ENCODE assay signal across 2 cellular contexts in the genomic region with DNA sequence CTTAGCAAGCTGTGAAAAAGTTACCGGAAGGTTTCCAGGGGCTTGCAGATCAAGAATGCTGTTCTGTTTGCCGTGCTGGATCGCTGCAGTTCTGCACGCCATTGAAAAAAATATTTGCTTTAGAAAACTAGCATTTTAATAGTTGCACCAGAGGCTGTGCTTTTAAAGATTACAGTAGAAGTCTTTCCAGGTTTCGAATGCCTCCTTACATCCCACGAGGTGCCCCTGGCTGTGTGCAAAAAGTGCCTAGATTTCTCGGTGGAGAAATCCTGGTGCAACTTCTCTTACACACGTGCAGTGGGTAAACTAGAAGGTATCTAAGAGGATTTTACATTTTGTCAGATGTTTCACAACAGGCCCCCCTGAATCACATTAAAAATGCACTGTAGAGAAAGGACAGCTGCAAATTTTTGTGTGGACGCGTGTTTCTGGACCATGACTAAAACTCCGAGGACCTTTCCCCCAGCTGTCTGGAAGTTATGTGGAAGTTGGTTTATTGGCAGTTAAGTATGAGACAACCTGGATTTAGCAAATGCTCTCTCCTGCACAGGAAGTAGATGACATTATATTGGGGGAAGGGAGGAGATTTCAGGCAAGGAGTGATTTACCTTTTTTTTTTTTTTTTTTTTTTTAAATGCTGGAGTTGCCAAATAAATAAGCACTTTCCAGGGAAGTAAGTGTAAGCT.
A peak's percentile ranks its signal among the peaks of the same experiment; 100 is the strongest.
TF ChIP-seq lines count a peak whose summit lies in the region.

No MANE protein-coding gene starts in this region.

TF ChIP-seq in SK-N-SH, 30 proteins besides CTCF, POLR2A, EP300 and RAD21 (continued from another document):
- TF ChIP-seq, protein P1, sequence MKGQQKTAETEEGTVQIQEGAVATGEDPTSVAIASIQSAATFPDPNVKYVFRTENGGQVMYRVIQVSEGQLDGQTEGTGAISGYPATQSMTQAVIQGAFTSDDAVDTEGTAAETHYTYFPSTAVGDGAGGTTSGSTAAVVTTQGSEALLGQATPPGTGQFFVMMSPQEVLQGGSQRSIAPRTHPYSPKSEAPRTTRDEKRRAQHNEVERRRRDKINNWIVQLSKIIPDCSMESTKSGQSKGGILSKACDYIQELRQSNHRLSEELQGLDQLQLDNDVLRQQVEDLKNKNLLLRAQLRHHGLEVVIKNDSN (IDR thresholded peaks at IDR 0.05; ENCODE audit: borderline replicate concordance, low read depth): no peak
- TF ChIP-seq TEAD4 (IDR thresholded peaks at IDR 0.05; ENCODE audit: borderline replicate concordance, insufficient read depth) (no peak), MXI1 (IDR thresholded peaks at IDR 0.05; ENCODE audit: low read depth, low read length) (no peak), SMC3 (IDR thresholded peaks at IDR 0.05; ENCODE audit: low read depth, low read length) (no peak), GATA2 (CRISPR knock-in tag; IDR thresholded peaks at IDR 0.05) (no peak), RFX5 (IDR thresholded peaks at IDR 0.05; ENCODE audit: low read length) (no peak), CHD2 (IDR thresholded peaks at IDR 0.05; ENCODE audit: low read length, partially characterized antibody) (no peak), GABPA (IDR thresholded peaks at IDR 0.05; ENCODE audit: low read depth) (no peak), EZH2phosphoT487 (IDR thresholded peaks at IDR 0.05; ENCODE audit: borderline replicate concordance, low read depth) (no peak), RXRA (IDR thresholded peaks at IDR 0.05; ENCODE audit: borderline replicate concordance, low read depth) (no peak), NFIC (IDR thresholded peaks at IDR 0.05; ENCODE audit: borderline replicate concordance) (no peak), ELF1 (IDR thresholded peaks at IDR 0.05) (no peak), SIN3A (IDR thresholded peaks at IDR 0.05; ENCODE audit: borderline replicate concordance, low read depth, low read length) (no peak), FOXJ3 (CRISPR knock-in tag; IDR thresholded peaks at IDR 0.05) (no peak), MEF2A (IDR thresholded peaks at IDR 0.05; ENCODE audit: borderline replicate concordance, low read depth) (no peak), FOXM1 (IDR thresholded peaks at IDR 0.05; ENCODE audit: low read depth) (no peak), FOSL2 (IDR thresholded peaks at IDR 0.05; ENCODE audit: borderline replicate concordance, low read depth) (peak; percentile 14; the same call in 1 of the 2 replicates), JUND (IDR thresholded peaks at IDR 0.05) (peak; percentile 2; the same call in 1 of the 2 replicates)
- TF ChIP-seq, protein P2, sequence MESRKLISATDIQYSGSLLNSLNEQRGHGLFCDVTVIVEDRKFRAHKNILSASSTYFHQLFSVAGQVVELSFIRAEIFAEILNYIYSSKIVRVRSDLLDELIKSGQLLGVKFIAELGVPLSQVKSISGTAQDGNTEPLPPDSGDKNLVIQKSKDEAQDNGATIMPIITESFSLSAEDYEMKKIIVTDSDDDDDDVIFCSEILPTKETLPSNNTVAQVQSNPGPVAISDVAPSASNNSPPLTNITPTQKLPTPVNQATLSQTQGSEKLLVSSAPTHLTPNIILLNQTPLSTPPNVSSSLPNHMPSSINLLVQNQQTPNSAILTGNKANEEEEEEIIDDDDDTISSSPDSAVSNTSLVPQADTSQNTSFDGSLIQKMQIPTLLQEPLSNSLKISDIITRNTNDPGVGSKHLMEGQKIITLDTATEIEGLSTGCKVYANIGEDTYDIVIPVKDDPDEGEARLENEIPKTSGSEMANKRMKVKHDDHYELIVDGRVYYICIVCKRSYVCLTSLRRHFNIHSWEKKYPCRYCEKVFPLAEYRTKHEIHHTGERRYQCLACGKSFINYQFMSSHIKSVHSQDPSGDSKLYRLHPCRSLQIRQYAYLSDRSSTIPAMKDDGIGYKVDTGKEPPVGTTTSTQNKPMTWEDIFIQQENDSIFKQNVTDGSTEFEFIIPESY (IDR thresholded peaks at IDR 0.05; ENCODE audit: borderline replicate concordance, low read depth): no peak
- TF ChIP-seq, protein P3, sequence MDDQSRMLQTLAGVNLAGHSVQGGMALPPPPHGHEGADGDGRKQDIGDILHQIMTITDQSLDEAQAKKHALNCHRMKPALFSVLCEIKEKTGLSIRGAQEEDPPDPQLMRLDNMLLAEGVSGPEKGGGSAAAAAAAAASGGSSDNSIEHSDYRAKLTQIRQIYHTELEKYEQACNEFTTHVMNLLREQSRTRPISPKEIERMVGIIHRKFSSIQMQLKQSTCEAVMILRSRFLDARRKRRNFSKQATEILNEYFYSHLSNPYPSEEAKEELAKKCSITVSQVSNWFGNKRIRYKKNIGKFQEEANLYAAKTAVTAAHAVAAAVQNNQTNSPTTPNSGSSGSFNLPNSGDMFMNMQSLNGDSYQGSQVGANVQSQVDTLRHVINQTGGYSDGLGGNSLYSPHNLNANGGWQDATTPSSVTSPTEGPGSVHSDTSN (IDR thresholded peaks at IDR 0.05): peak; percentile 14; the same call in 1 of the 2 replicates
- TF ChIP-seq, protein P4, sequence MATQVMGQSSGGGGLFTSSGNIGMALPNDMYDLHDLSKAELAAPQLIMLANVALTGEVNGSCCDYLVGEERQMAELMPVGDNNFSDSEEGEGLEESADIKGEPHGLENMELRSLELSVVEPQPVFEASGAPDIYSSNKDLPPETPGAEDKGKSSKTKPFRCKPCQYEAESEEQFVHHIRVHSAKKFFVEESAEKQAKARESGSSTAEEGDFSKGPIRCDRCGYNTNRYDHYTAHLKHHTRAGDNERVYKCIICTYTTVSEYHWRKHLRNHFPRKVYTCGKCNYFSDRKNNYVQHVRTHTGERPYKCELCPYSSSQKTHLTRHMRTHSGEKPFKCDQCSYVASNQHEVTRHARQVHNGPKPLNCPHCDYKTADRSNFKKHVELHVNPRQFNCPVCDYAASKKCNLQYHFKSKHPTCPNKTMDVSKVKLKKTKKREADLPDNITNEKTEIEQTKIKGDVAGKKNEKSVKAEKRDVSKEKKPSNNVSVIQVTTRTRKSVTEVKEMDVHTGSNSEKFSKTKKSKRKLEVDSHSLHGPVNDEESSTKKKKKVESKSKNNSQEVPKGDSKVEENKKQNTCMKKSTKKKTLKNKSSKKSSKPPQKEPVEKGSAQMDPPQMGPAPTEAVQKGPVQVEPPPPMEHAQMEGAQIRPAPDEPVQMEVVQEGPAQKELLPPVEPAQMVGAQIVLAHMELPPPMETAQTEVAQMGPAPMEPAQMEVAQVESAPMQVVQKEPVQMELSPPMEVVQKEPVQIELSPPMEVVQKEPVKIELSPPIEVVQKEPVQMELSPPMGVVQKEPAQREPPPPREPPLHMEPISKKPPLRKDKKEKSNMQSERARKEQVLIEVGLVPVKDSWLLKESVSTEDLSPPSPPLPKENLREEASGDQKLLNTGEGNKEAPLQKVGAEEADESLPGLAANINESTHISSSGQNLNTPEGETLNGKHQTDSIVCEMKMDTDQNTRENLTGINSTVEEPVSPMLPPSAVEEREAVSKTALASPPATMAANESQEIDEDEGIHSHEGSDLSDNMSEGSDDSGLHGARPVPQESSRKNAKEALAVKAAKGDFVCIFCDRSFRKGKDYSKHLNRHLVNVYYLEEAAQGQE (IDR thresholded peaks at IDR 0.05; ENCODE audit: low read depth, low read length): no peak
- TF ChIP-seq, protein P5, sequence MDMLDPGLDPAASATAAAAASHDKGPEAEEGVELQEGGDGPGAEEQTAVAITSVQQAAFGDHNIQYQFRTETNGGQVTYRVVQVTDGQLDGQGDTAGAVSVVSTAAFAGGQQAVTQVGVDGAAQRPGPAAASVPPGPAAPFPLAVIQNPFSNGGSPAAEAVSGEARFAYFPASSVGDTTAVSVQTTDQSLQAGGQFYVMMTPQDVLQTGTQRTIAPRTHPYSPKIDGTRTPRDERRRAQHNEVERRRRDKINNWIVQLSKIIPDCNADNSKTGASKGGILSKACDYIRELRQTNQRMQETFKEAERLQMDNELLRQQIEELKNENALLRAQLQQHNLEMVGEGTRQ (IDR thresholded peaks at IDR 0.05; ENCODE audit: borderline replicate concordance, low read depth, low read length): no peak

TF ChIP-seq in SK-N-SH treated with all-trans-retinoic acid at 6 μM for 48 hours, 23 proteins besides CTCF, POLR2A, EP300 and RAD21 (continued from another document):
- TF ChIP-seq, protein P6, sequence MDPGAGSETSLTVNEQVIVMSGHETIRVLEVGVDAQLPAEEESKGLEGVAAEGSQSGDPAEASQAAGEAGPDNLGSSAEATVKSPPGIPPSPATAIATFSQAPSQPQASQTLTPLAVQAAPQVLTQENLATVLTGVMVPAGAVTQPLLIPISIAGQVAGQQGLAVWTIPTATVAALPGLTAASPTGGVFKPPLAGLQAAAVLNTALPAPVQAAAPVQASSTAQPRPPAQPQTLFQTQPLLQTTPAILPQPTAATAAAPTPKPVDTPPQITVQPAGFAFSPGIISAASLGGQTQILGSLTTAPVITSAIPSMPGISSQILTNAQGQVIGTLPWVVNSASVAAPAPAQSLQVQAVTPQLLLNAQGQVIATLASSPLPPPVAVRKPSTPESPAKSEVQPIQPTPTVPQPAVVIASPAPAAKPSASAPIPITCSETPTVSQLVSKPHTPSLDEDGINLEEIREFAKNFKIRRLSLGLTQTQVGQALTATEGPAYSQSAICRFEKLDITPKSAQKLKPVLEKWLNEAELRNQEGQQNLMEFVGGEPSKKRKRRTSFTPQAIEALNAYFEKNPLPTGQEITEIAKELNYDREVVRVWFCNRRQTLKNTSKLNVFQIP (CRISPR knock-in tag; IDR thresholded peaks at IDR 0.05; ENCODE audit: borderline replicate concordance, low read depth): no peak
- TF ChIP-seq OSR1 (CRISPR knock-in tag; IDR thresholded peaks at IDR 0.05) (no peak), ZFP30 (CRISPR knock-in tag; IDR thresholded peaks at IDR 0.05) (no peak), ZC3H10 (CRISPR knock-in tag; IDR thresholded peaks at IDR 0.05) (no peak)
